In the genomic region with DNA sequence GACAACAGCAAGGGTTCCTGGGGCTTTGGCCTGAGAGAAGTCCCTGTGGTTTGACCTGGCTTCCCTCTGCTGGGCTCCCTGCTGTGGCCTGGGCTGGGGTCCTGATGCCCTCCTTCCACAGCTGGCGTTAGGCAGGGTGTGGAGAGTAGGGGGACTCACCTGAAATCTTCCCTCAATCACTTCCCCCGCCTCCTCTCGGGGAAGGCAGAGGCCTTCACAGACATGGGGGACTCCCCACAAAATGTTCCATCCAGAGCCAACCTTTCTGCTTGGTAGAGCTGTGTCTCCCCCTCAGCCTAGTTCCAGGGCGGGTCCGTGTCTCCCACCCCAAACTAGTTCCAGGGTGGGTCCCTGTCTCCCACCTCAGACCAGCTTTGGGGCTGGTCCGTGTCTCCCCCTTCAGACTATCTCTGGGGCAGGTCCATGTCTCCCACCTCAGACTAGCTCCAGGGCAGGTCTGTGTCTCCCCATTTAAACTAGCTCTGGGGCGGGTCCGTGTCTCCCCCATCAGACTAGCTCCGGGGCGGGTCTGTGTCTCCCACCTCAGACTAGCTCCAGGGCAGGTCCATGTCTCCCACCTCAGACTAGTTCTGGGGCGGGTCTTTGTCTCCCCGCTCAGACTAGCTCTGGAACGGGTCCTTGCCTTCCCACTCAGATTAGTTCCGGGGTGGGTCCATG, we compare ENCODE assay signal across 11 cellular contexts. TPM values are rescaled to one million over a fixed set of nuclear protein-coding genes. Genes with fewer than 3 reads are reported as not detected.
A peak's percentile ranks its signal among the peaks of the same experiment; 100 is the strongest.
DNase-seq lines count a peak whose midpoint lies in the region; ATAC-seq, FAIRE-seq and TF ChIP-seq lines count a peak whose summit lies in the region.
"Had no signal": no experiment of that assay in that cellular context is flagged by ENCODE, and none has a peak within 500 bp of the region (broad histone marks: within the 10 kb centered on the region; RNA-seq: fewer than 3 reads in every experiment).

No MANE protein-coding gene starts in this region.

- no peaks in the 10 kb centered on the region for H3K9me3 Mint-ChIP-seq in T-helper 1 cell treated with Interleukin-12 subunit alpha and Interleukin-12 subunit beta and Interleukin-4 antibody, amounts not matched to agents 30 μg/mL and 1 μg/mL, for 36 hours
- H3K9me3 Mint-ChIP-seq: endodermal cell had no signal

- no peaks in the 10 kb centered on the region for H3K36me3 ChIP-seq in K562 (ENCODE audit: control insufficient read depth, insufficient read depth, low read length)

- H3K4me2 ChIP-seq in K562 (ENCODE audit: insufficient read depth, low read length), result no peak overlapping the region

- H3K4me1 Mint-ChIP-seq in T-helper 1 cell treated with Interleukin-12 subunit alpha and Interleukin-12 subunit beta and Interleukin-4 antibody, amounts not matched to agents 30 μg/mL and 1 μg/mL, for 36 hours (ENCODE audit: low read depth), result peaks cover 53% of the 10 kb centered on the region
- H3K4me1 Mint-ChIP-seq: endodermal cell had no signal

- H3K4me3 ChIP-seq in K562, result no peak overlapping the region
- H3K4me3 ChIP-seq: sigmoid colon had no signal

- H4K20me1 ChIP-seq in K562 (replicated peaks; ENCODE audit: control insufficient read depth, insufficient read depth, low read length), result no peaks in the 10 kb centered on the region

- TF ChIP-seq POLR2A in K562 (conservative IDR thresholded peaks at IDR 0.05), result no peak

- no peak for ATAC-seq in K562
- ATAC-seq in esophagus mucosa, result no peak
- ATAC-seq in GM18861 (IDR thresholded peaks at IDR 0.05; ENCODE audit: unreplicated experiment), result no peak

- intact Hi-C loops in K562 (cut with micrococcal nuclease), result no loop called here

- no peaks in the 10 kb centered on the region for H3K27me3 ChIP-seq in K562 (ENCODE audit: control insufficient read depth in 2 of 2, insufficient read depth in 2 of 2, low read length in 2 of 2)
- H3K27me3 ChIP-seq: sigmoid colon had no signal

- H3K9me1 ChIP-seq in K562 (ENCODE audit: control insufficient read depth, insufficient read depth, low read length), result no peaks in the 10 kb centered on the region

- no peaks in the 10 kb centered on the region for H3K9me3 ChIP-seq in K562 (replicated peaks; ENCODE audit: control insufficient read depth, insufficient read depth, low read depth, low read length)
- H3K9me3 ChIP-seq: sigmoid colon had no signal

- BruUV-seq in K562 (replicated peaks; lab: Mats Ljungman, UMichigan), result no TSS peak

- no peaks in the 10 kb centered on the region for H3K27me3 Mint-ChIP-seq in T-helper 1 cell treated with Interleukin-12 subunit alpha and Interleukin-12 subunit beta and Interleukin-4 antibody, amounts not matched to agents 30 μg/mL and 1 μg/mL, for 36 hours (ENCODE audit: low read depth)

- no peak for FAIRE-seq in K562 (lab: Jason Lieb, UNC)

- H3K9ac ChIP-seq in K562 (ENCODE audit: insufficient read depth in 1 of 2, low read depth in 2 of 2, low read length in 2 of 2), result 0 out of 4 replicates have a peak overlapping the region, but pooled peaks of 1 of the 2 experiments have one; percentile 15

- no peak for TF ChIP-seq RAD21 in K562 (CRISPR knock-in tag; conservative IDR thresholded peaks at IDR 0.05 in 1 of 2, IDR thresholded peaks at IDR 0.05 in 1 of 2)

- no peak overlapping the region for H3K27ac ChIP-seq in K562 (ENCODE audit: extremely low read depth, low read depth, low read length)
- H3K27ac ChIP-seq: sigmoid colon had no signal

- H3K4me3 Mint-ChIP-seq in T-helper 1 cell treated with Interleukin-12 subunit alpha and Interleukin-12 subunit beta and Interleukin-4 antibody, amounts not matched to agents 30 μg/mL and 1 μg/mL, for 36 hours, result peak overlapping the region; percentile 96
- H3K4me3 Mint-ChIP-seq: endodermal cell had no signal

- no peaks in the 10 kb centered on the region for H3K79me2 ChIP-seq in K562 (ENCODE audit: control insufficient read depth, insufficient read depth, low read length)

- CTCF ChIA-PET in GM10248 (lab: Yijun Ruan, JAX), result interaction anchor here (0.6 to 2.4 kb wide), 5 partner anchors 11 to 186 kb away, joined by 3 to 11 read pairs (median 3); no protein-coding TSS in a partner anchor
- CTCF ChIA-PET in K562 (lab: Yijun Ruan, JAX; ENCODE audit: low intra/inter-chr PET ratio), result no interaction called here

- H3K36me3 Mint-ChIP-seq in T-helper 1 cell treated with Interleukin-12 subunit alpha and Interleukin-12 subunit beta and Interleukin-4 antibody, amounts not matched to agents 30 μg/mL and 1 μg/mL, for 36 hours (ENCODE audit: low read depth), result peaks cover 42% of the 10 kb centered on the region

- TF ChIP-seq CTCF in GM10248 (IDR thresholded peaks at IDR 0.05; ENCODE audit: control extremely low read depth, extremely low read depth, low read depth, missing control alignments) (no peak), K562 (IDR thresholded peaks at IDR 0.05 in 2 of 3, conservative IDR thresholded peaks at IDR 0.05 in 1 of 3; ENCODE audit: insufficient read depth in 2 of 3, low read depth in 1 of 3, low read length in 3 of 3) (no peak)

- in situ Hi-C loops in K562 (cut with MboI), result no loop called here

- no peak for TF ChIP-seq EP300 in K562 (IDR thresholded peaks at IDR 0.05; ENCODE audit: low read length)

- peaks cover 12 to 29% of the 10 kb centered on the region in 2 experiments; a peak in 4 of 5 replicates for H3K4me1 ChIP-seq in K562 (replicated peaks in 1 of 2; ENCODE audit: control insufficient read depth in 2 of 2, insufficient read depth in 2 of 2, low read length in 2 of 2)
- H3K4me1 ChIP-seq: sigmoid colon had no signal

- POLR2A ChIA-PET in GM10248 (lab: Yijun Ruan, JAX), result interaction anchor here (0.6 to 1.3 kb wide), 3 partner anchors 123 to 535 kb away, joined by 4 to 5 read pairs (median 4); partner anchors contain the start of gene MEPCE
- POLR2A ChIA-PET in K562 (lab: Yijun Ruan, JAX), result interaction anchor here (0.7 kb wide), 3 partner anchors 12 to 126 kb away, joined by 3 to 4 read pairs (median 3); no protein-coding TSS in a partner anchor

- 66% methylated on average over 13 of the region's 14 CpGs for WGBS in K562 (ENCODE audit: insufficient coverage, low coverage, missing lambda C conversion rate)

- peak overlapping the region; percentile 98 for H3K27ac Mint-ChIP-seq in T-helper 1 cell treated with Interleukin-12 subunit alpha and Interleukin-12 subunit beta and Interleukin-4 antibody, amounts not matched to agents 30 μg/mL and 1 μg/mL, for 36 hours
- H3K27ac Mint-ChIP-seq: endodermal cell had no signal

- no peak overlapping the region for H2AFZ ChIP-seq in K562 (ENCODE audit: low read depth, low read length)

- peak; percentile 34 for DNase-seq in GM10248 (ENCODE audit: extremely low spot score)
- DNase-seq in K562 (ENCODE audit: extremely low read depth in 1 of 4, low spot score in 3 of 4), result no peak
- peak; percentile 41 for DNase-seq in stimulated activated CD4-positive, alpha-beta T cell treated with anti-CD3 and anti-CD28 coated beads, Interleukin-4, amount 100 ng/mL, for 1 hour
- DNase-seq in 8988T, result no peak
- no peak for DNase-seq in activated CD4-positive, CD25-positive, alpha-beta regulatory T cell treated with anti-CD3 and anti-CD28 coated beads, Interleukin-2, amount 50 U/mL, for 72 hours
- DNase-seq: endodermal cell, NCI-H1436 treated with DMSO at 0.1 percent for 48 hours, sigmoid colon had no signal

RNA-seq across cellular contexts. Expression of gene PVRIG, which starts 2.2 kb away (rescaled TPM):
- 0.67 TPM in 1 of 2 replicates, not detected in the other for total RNA-seq in K562 (2011; cell fraction: chromatin; rRNA removed; ENCODE audit: low replicate concordance)
- total RNA-seq in K562 (2011; cell fraction: nucleolus; rRNA removed), result not detected in 2 replicates
- not detected in 2 replicates for total RNA-seq in K562 (2011; cell fraction: nucleoplasm; rRNA removed)
- total RNA-seq in K562 (2014; rRNA removed) (not detected in 2 replicates), K562 (2014; rRNA removed; fragmentation: Illumina TruSeq; extraction: Trizol) (not detected in 2 replicates), K562 (2015; rRNA removed; fragmentation: Illumina TruSeq; extraction: Trizol) (not detected in 2 replicates), K562 (2021) (0.64 TPM in 1 of 2 replicates, not detected in the other), esophagus mucosa (0.36 TPM)
- polyA plus RNA-seq in K562 (2011; rRNA removed) (not detected in 2 replicates), K562 (2014; fragmentation: Illumina TruSeq; extraction: Trizol) (not detected in 2 replicates), K562 (2014; fragmentation: Nextera tagmentation; extraction: Ambion mirVana) (not detected), K562 (2014; rRNA removed) (0.16 TPM in 1 of 2 replicates, not detected in the other)
- polyA plus RNA-seq in K562 (2011; cell fraction: cytosol; rRNA removed), result 0.06 TPM in 1 of 2 replicates, not detected in the other
- not detected in 2 replicates for polyA plus RNA-seq in K562 (2011; cell fraction: nucleus; rRNA removed)
- 0.40 and 1.0 TPM in 2 replicates for polyA plus RNA-seq in K562 (2012)
- not detected in 2 replicates for polyA minus RNA-seq in K562 (2011; rRNA and poly(A)+ RNA removed)
- not detected in 2 replicates for polyA minus RNA-seq in K562 (2011; cell fraction: cytosol; rRNA and poly(A)+ RNA removed)
- polyA minus RNA-seq in K562 (2011; cell fraction: nucleus; rRNA and poly(A)+ RNA removed), result not detected in 2 replicates
- total RNA-seq: endodermal cell had no signal

RNA-seq across cellular contexts. Expression of gene STAG3, which starts 44.2 kb away (rescaled TPM):
- total RNA-seq in K562 (2011; cell fraction: chromatin; rRNA removed; ENCODE audit: low replicate concordance), result 12.2 and 23.8 TPM in 2 replicates
- total RNA-seq in K562 (2011; cell fraction: nucleolus; rRNA removed), result 10.3 and 11.0 TPM in 2 replicates
- 9.9 and 10.9 TPM in 2 replicates for total RNA-seq in K562 (2011; cell fraction: nucleoplasm; rRNA removed)
- total RNA-seq in K562 (2014; rRNA removed) (0.54 and 2.1 TPM in 2 replicates), K562 (2014; rRNA removed; fragmentation: Illumina TruSeq; extraction: Trizol) (0.96 and 1.7 TPM in 2 replicates), K562 (2015; rRNA removed; fragmentation: Illumina TruSeq; extraction: Trizol) (1.3 and 2.5 TPM in 2 replicates), K562 (2021) (1.7 and 2.5 TPM in 2 replicates), esophagus mucosa (0.48 TPM)
- polyA plus RNA-seq in K562 (2011; rRNA removed) (2.4 and 5.1 TPM in 2 replicates), K562 (2014; fragmentation: Illumina TruSeq; extraction: Trizol) (1.3 and 1.6 TPM in 2 replicates), K562 (2014; fragmentation: Nextera tagmentation; extraction: Ambion mirVana) (1 to 10 TPM; 1.2 to 2.3 TPM), K562 (2014; rRNA removed) (1.3 and 1.9 TPM in 2 replicates)
- polyA plus RNA-seq in K562 (2011; cell fraction: cytosol; rRNA removed), result 1.5 and 3.0 TPM in 2 replicates
- polyA plus RNA-seq in K562 (2011; cell fraction: nucleus; rRNA removed), result 11.9 and 21.5 TPM in 2 replicates
- 4.9 and 11.1 TPM in 2 replicates for polyA plus RNA-seq in K562 (2012)
- polyA minus RNA-seq in K562 (2011; rRNA and poly(A)+ RNA removed), result 2.1 and 3.9 TPM in 2 replicates
- polyA minus RNA-seq in K562 (2011; cell fraction: cytosol; rRNA and poly(A)+ RNA removed), result 1.6 and 2.0 TPM in 2 replicates
- 3.2 and 6.4 TPM in 2 replicates for polyA minus RNA-seq in K562 (2011; cell fraction: nucleus; rRNA and poly(A)+ RNA removed)

RNA-seq across cellular contexts. Expression of gene GPC2, which starts 44.7 kb away (rescaled TPM):
- 6.5 and 21.7 TPM in 2 replicates for total RNA-seq in K562 (2011; cell fraction: chromatin; rRNA removed; ENCODE audit: low replicate concordance)
- total RNA-seq in K562 (2011; cell fraction: nucleolus; rRNA removed), result 15.8 and 17.7 TPM in 2 replicates
- 10.9 and 11.9 TPM in 2 replicates for total RNA-seq in K562 (2011; cell fraction: nucleoplasm; rRNA removed)
- total RNA-seq in K562 (2014; rRNA removed) (1.7 and 3.2 TPM in 2 replicates), K562 (2014; rRNA removed; fragmentation: Illumina TruSeq; extraction: Trizol) (0.83 and 1.1 TPM in 2 replicates), K562 (2015; rRNA removed; fragmentation: Illumina TruSeq; extraction: Trizol) (1.1 and 1.3 TPM in 2 replicates), K562 (2021) (4.7 and 5.1 TPM in 2 replicates), esophagus mucosa (0.20 TPM)
- polyA plus RNA-seq in K562 (2011; rRNA removed) (1.5 and 3.7 TPM in 2 replicates), K562 (2014; fragmentation: Illumina TruSeq; extraction: Trizol) (1.3 and 1.7 TPM in 2 replicates), K562 (2014; fragmentation: Nextera tagmentation; extraction: Ambion mirVana) (under 1 TPM in 1 of 2 experiments, not detected in 1; 0.06 TPM), K562 (2014; rRNA removed) (7.2 and 7.7 TPM in 2 replicates)
- 3.8 and 4.6 TPM in 2 replicates for polyA plus RNA-seq in K562 (2011; cell fraction: cytosol; rRNA removed)
- 21.7 and 28.4 TPM in 2 replicates for polyA plus RNA-seq in K562 (2011; cell fraction: nucleus; rRNA removed)
- polyA plus RNA-seq in K562 (2012), result 2.0 and 5.0 TPM in 2 replicates
- 1.4 and 1.6 TPM in 2 replicates for polyA minus RNA-seq in K562 (2011; rRNA and poly(A)+ RNA removed)
- polyA minus RNA-seq in K562 (2011; cell fraction: cytosol; rRNA and poly(A)+ RNA removed), result 0.86 and 2.5 TPM in 2 replicates
- 9.3 and 10.2 TPM in 2 replicates for polyA minus RNA-seq in K562 (2011; cell fraction: nucleus; rRNA and poly(A)+ RNA removed)

RNA-seq across cellular contexts. Expression of gene GAL3ST4, which starts 53.5 kb away (rescaled TPM):
- 1.3 and 3.7 TPM in 2 replicates for total RNA-seq in K562 (2011; cell fraction: chromatin; rRNA removed; ENCODE audit: low replicate concordance)
- total RNA-seq in K562 (2011; cell fraction: nucleolus; rRNA removed), result 2.1 and 2.2 TPM in 2 replicates
- 1.8 and 2.9 TPM in 2 replicates for total RNA-seq in K562 (2011; cell fraction: nucleoplasm; rRNA removed)
- 0.05 and 0.37 TPM in 2 replicates for total RNA-seq in K562 (2014; rRNA removed)
- total RNA-seq in K562 (2014; rRNA removed; fragmentation: Illumina TruSeq; extraction: Trizol), result 0.16 and 0.18 TPM in 2 replicates
- 0.25 and 0.41 TPM in 2 replicates for total RNA-seq in K562 (2015; rRNA removed; fragmentation: Illumina TruSeq; extraction: Trizol)
- total RNA-seq in K562 (2021), result 0.54 and 1.0 TPM in 2 replicates
- polyA plus RNA-seq in K562 (2011; rRNA removed), result 0.60 and 1.7 TPM in 2 replicates
- polyA plus RNA-seq in K562 (2011; cell fraction: cytosol; rRNA removed), result 1.5 and 2.0 TPM in 2 replicates
- polyA plus RNA-seq in K562 (2011; cell fraction: nucleus; rRNA removed), result 4.9 and 6.0 TPM in 2 replicates
- polyA plus RNA-seq in K562 (2012), result 1.1 and 2.6 TPM in 2 replicates
- polyA plus RNA-seq in K562 (2014; fragmentation: Illumina TruSeq; extraction: Trizol), result 0.96 and 1.2 TPM in 2 replicates
- polyA plus RNA-seq in K562 (2014; fragmentation: Nextera tagmentation; extraction: Ambion mirVana), result under 1 TPM; 0.15 to 0.18 TPM
- 0.88 and 0.98 TPM in 2 replicates for polyA plus RNA-seq in K562 (2014; rRNA removed)
- polyA minus RNA-seq in K562 (2011; rRNA and poly(A)+ RNA removed), result 0.28 and 0.57 TPM in 2 replicates
- 0.91 TPM in 1 of 2 replicates, not detected in the other for polyA minus RNA-seq in K562 (2011; cell fraction: cytosol; rRNA and poly(A)+ RNA removed)
- 0.13 and 0.44 TPM in 2 replicates for polyA minus RNA-seq in K562 (2011; cell fraction: nucleus; rRNA and poly(A)+ RNA removed)
- total RNA-seq in esophagus mucosa, result 5.6 TPM

Comparison
In these comparisons a context has a peak if more than half of its experiments do, and no peak if none do; other contexts are left out.
1. DNase-seq: peak in GM10248 (single experiment) and stimulated activated CD4-positive, alpha-beta T cell treated with anti-CD3 and anti-CD28 coated beads, Interleukin-4, amount 100 ng/mL, for 1 hour (single experiment); none in K562 (0 of 4), 8988T (single experiment) and activated CD4-positive, CD25-positive, alpha-beta regulatory T cell treated with anti-CD3 and anti-CD28 coated beads, Interleukin-2, amount 50 U/mL, for 72 hours (single experiment).